8 cellular contexts compared by ENCODE assay signal in the genomic region with DNA sequence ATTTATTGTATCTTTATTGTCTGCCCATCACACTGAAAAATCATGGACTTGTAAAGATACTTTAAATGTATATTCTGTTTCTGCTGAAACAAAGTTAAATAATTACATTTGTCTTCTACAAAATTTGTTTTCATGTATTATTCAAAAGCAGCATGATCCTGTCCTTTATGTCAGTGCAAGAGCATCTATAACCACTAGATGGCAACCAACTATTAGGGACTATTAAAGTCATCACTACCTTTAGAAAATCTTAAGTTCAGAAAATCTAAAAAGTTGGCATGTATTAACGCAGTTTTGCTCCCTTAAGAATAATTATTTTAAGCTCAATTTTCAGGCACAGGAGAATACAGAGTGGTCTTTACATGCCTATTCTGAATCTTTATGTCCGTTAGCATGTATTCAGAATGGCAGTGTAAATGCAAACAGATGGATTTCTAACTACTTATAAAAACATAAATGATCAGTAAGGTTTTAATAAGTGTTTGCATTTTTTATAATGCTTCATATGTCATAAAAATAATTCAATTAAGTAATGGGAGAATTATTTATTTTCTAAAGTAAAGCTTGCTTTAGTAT. TPM values are rescaled to one million over a fixed set of nuclear protein-coding genes. Genes with fewer than 3 reads are reported as not detected.
DNase-seq lines count a peak whose midpoint lies in the region; ATAC-seq and TF ChIP-seq lines count a peak whose summit lies in the region.

No MANE protein-coding gene starts in this region.

- peaks cover 20% of the 10 kb centered on the region for H3K36me3 ChIP-seq in right atrium auricular region
- H3K36me3 ChIP-seq in suprapubic skin, result peaks cover 20% of the 10 kb centered on the region

- H3K27ac ChIP-seq in right atrium auricular region (no peak overlapping the region), suprapubic skin (no peak overlapping the region)

- H3K9me3 ChIP-seq in right atrium auricular region (no peaks in the 10 kb centered on the region), suprapubic skin (no peaks in the 10 kb centered on the region)

- TF ChIP-seq CTCF in AG04449 (IDR thresholded peaks at IDR 0.05; ENCODE audit: insufficient read depth, low read length, missing control alignments) (peak; percentile 54), GM12873 (IDR thresholded peaks at IDR 0.05; ENCODE audit: insufficient read depth, low read depth, low read length, missing control alignments) (peak; percentile 65), right atrium auricular region (IDR thresholded peaks at IDR 0.05) (peak; percentile 77 to 86), suprapubic skin (IDR thresholded peaks at IDR 0.05) (peak; percentile 73)

- H3K4me3 ChIP-seq in AG04449 (ENCODE audit: low read depth, low read length) (no peak overlapping the region), right atrium auricular region (no peak overlapping the region), suprapubic skin (no peak overlapping the region)

- H3K4me1 ChIP-seq in right atrium auricular region (peaks cover 0 to 25% of the 10 kb centered on the region in 2 donors), suprapubic skin (peaks cover 22% of the 10 kb centered on the region)

- CTCF ChIA-PET in AG04449 (lab: Yijun Ruan, JAX), result interaction anchor here (0.6 to 4.5 kb wide), 43 partner anchors 9 to 1745 kb away, joined by 3 to 86 read pairs (median 5); a partner anchor contains a TSS

- peak; percentile 78 for ATAC-seq in HG02623 (IDR thresholded peaks at IDR 0.05; ENCODE audit: unreplicated experiment)

- WGBS in suprapubic skin, result 44% methylated on average over 2 of the region's 2 CpGs

- DNase-seq in AG04449 (ENCODE audit: low read depth, low spot score) (no peak), NCI-H146 treated with DMSO at 0.1 percent for 48 hours (lab: John Stamatoyannopoulos, UW; ENCODE audit: unreplicated experiment) (peak; percentile 28), amniotic epithelial cell (ENCODE audit: low read depth) (peak; percentile 57), right atrium auricular region (ENCODE audit: low spot score) (no peak), suprapubic skin (ENCODE audit: low spot score in 2 of 2) (no peak), HPDE6-E6E7 (ENCODE audit: extremely low spot score) (no peak)

- no peaks in the 10 kb centered on the region for H3K27me3 ChIP-seq in right atrium auricular region
- no peaks in the 10 kb centered on the region for H3K27me3 ChIP-seq in suprapubic skin

- no peak for TF ChIP-seq POLR2A in suprapubic skin (IDR thresholded peaks at IDR 0.05)

- no peak for TF ChIP-seq EP300 in suprapubic skin (IDR thresholded peaks at IDR 0.05)

- POLR2A ChIA-PET in AG04449 (lab: Yijun Ruan, JAX), result no interaction called here

RNA-seq across cellular contexts. Expression of a gene that starts 17.8 kb away (rescaled TPM):
- total RNA-seq in right atrium auricular region (10 to 100 TPM; 45.6 to 47.3 TPM), suprapubic skin (10 to 100 TPM; 30.5 to 50.0 (median 38.2) TPM)

RNA-seq across cellular contexts. Expression of a gene that starts 23.2 kb away (rescaled TPM):
- total RNA-seq in right atrium auricular region (1,000 to 10,000 TPM in 1 of 2 donors, 100 to 1,000 TPM in 1; 647 to 2,028 TPM), suprapubic skin (100 to 1,000 TPM; 110 to 303 (median 209) TPM)

Comparison
In these comparisons a context has a peak if more than half of its experiments do, and no peak if none do; other contexts are left out.
1. DNase-seq: peak in NCI-H146 treated with DMSO at 0.1 percent for 48 hours (single experiment) and amniotic epithelial cell (single experiment); none in AG04449 (single experiment), right atrium auricular region (single experiment), suprapubic skin (0 of 2) and HPDE6-E6E7 (single experiment).
2. Peak in every context shown above with its lines, with median percentiles within 50 percentile points of each other: CTCF ChIP-seq.